10 cellular contexts compared by ENCODE assay signal in the genomic region with DNA sequence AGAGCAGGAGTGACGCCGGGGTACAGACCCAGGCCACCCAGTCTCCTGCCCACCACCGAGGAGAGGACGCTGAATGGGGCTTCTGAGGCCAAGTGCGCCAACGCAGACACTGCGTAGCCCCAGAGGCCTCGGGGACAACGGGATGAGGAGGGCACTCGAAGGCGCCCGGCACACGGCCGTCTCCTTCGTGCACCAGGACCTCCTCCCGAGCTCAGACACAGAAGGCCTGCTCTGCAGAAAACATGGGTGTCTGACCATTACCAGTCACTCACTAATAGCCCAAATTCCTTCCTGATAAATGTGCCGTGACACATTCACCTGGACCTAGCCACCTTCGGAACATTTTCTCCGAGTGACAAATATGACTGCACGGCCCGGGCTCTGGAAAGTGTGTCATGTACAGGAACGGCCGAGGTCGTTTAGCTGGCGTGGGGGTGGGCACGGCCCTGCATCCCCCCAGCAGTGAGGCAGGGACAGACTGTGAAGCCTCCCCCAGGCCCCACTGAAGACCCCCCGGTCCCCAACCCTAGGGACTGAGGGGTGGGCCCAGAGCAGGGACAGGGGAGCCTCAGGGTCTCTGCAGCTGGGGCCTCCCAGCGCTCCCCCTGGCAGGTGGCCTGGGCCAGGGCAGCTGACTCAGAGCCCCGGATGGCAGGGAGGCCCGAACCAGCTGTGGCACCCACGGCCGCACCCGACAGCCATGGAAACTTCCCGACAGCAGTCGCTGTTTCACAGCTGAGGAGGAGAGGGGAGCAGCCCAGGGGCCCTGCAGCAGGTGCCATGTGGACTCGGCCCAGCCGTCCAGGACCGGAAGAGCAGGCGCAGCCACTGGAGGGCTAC. TPM values are rescaled to one million over a fixed set of nuclear protein-coding genes. Genes with fewer than 3 reads are reported as not detected.
DNase-seq lines count a peak whose midpoint lies in the region; ATAC-seq and TF ChIP-seq lines count a peak whose summit lies in the region.
"Had no signal": no experiment of that assay in that cellular context is flagged by ENCODE, and none has a peak within 500 bp of the region (broad histone marks: within the 10 kb centered on the region; RNA-seq: fewer than 3 reads in every experiment).

No MANE protein-coding gene starts in this region.

- no peak overlapping the region for H3K4me2 ChIP-seq in osteoblast (ENCODE audit: insufficient read depth, low read length)

- no peaks in the 10 kb centered on the region for H3K27me3 ChIP-seq in osteoblast (ENCODE audit: insufficient read depth, low read length)

- no peaks in the 10 kb centered on the region for H3K9me3 ChIP-seq in osteoblast (ENCODE audit: low read depth, low read length)

- peaks cover 33% of the 10 kb centered on the region for H3K4me1 ChIP-seq in osteoblast (ENCODE audit: insufficient read depth, low read length)

- H3K79me2 ChIP-seq in osteoblast (ENCODE audit: insufficient read depth, low read length) = no peaks in the 10 kb centered on the region

- peak overlapping the region; percentile 62 for H2AFZ ChIP-seq in osteoblast (ENCODE audit: low read length)

- no peaks in the 10 kb centered on the region for H4K20me1 ChIP-seq in osteoblast (ENCODE audit: insufficient read depth, low read length)

- H3K4me3 ChIP-seq in AG10803 (ENCODE audit: low read length) (no peak overlapping the region), coronary artery (no peak overlapping the region), osteoblast (ENCODE audit: insufficient read depth, low read length) (no peak overlapping the region)

- H3K36me3 ChIP-seq in osteoblast (ENCODE audit: insufficient read depth, low read length) = no peaks in the 10 kb centered on the region

- H3K27ac ChIP-seq in coronary artery = peak overlapping the region in 1 of 2 donors; percentile 21
- peak overlapping the region; percentile 68 for H3K27ac ChIP-seq in osteoblast (ENCODE audit: low read depth, low read length)

- ATAC-seq in HG03196 (IDR thresholded peaks at IDR 0.05; ENCODE audit: unreplicated experiment) (no peak), HG02970 (IDR thresholded peaks at IDR 0.05; ENCODE audit: low FRiP score, unreplicated experiment) (no peak)

- TF ChIP-seq CTCF in AG10803 (conservative IDR thresholded peaks at IDR 0.05; ENCODE audit: low read length) (peak; percentile 22; the same call in 1 of the 2 replicates), coronary artery (IDR thresholded peaks at IDR 0.05) (no peak), osteoblast (IDR thresholded peaks at IDR 0.05; ENCODE audit: extremely low read depth, low read depth, low read length) (no peak)

- DNase-seq in AG10803 (ENCODE audit: low read depth) (peak; percentile 67), H4 (ENCODE audit: low spot score) (peak; percentile 2), coronary artery (ENCODE audit: low spot score) (peak; percentile 54), osteoblast (ENCODE audit: insufficient read length, low spot score, missing footprints) (peak; percentile 94), NAMALWA (ENCODE audit: low spot score) (no peak)
- no peak for DNase-seq in NK-92 treated with Interleukin-12 subunit alpha and Interleukin-12 subunit beta, amount 100 ng/mL, for 24 hours (lab: John Stamatoyannopoulos, UW)
- DNase-seq: naive B cell, NCI-H1930 had no signal

RNA-seq across cellular contexts. Expression of a gene that starts 16.7 kb away (rescaled TPM):
- total RNA-seq in H4 (2014; rRNA removed; shearing (Covaris generic)) = 38.5 and 53.6 TPM in 2 replicates
- total RNA-seq in osteoblast = 1,184 and 1,265 TPM in 2 replicates

Comparison
In these comparisons a context has a peak if more than half of its experiments do, and no peak if none do; other contexts are left out.
1. DNase-seq: peak in AG10803 (single experiment), H4 (single experiment), coronary artery (single experiment) and osteoblast (single experiment); none in NAMALWA (single experiment) and NK-92 treated with Interleukin-12 subunit alpha and Interleukin-12 subunit beta, amount 100 ng/mL, for 24 hours (single experiment).
2. RNA of a gene that starts 16.7 kb away (total RNA-seq): 1,184 to 1,265 TPM in osteoblast; 38.5 to 53.6 TPM in H4; every median in the first group is over 10 times any median in the second.